In genomic region chr9:95008151-95008771, GRCh38 we compare ENCODE assay signal across 10 cellular contexts.
A peak's percentile ranks its signal among the peaks of the same experiment; 100 is the strongest.
DNase-seq lines count a peak whose midpoint lies in the region; ATAC-seq, FAIRE-seq and TF ChIP-seq lines count a peak whose summit lies in the region.
"Had no signal": no experiment of that assay in that cellular context is flagged by ENCODE, and none has a peak within 500 bp of the region (broad histone marks: within the 10 kb centered on the region; RNA-seq: fewer than 3 reads in every experiment).

No MANE protein-coding gene starts in this region.

- H4K20me1 ChIP-seq in OCI-LY7 (ENCODE audit: insufficient read depth, low read length), result no peaks in the 10 kb centered on the region

- no peak for TF ChIP-seq POLR2A in H54 (IDR thresholded peaks at IDR 0.05; ENCODE audit: low read depth, low read length)

- CTCF ChIA-PET in WTC11 (lab: Charles Lee) (no interaction called here), OCI-LY7 (lab: Charles Lee; ENCODE audit: unreplicated experiment) (no interaction called here)

- no peaks in the 10 kb centered on the region for H3K79me2 ChIP-seq in OCI-LY7 (ENCODE audit: insufficient read depth, low read depth, low read length)

- no peak overlapping the region for H3K27ac Mint-ChIP-seq in WTC11
- no peak overlapping the region for H3K27ac Mint-ChIP-seq in endodermal cell
- H3K27ac Mint-ChIP-seq in stimulated activated naive CD8-positive, alpha-beta T cell treated with anti-CD3 and anti-CD28 coated beads, Interleukin-15, amount 100 ng/mL, for 72 hours, result no peak overlapping the region

- H3K4me2 ChIP-seq in OCI-LY7 (ENCODE audit: low read length), result no peak overlapping the region

- H3K9me3 Mint-ChIP-seq in WTC11 (no peaks in the 10 kb centered on the region), endodermal cell (no peaks in the 10 kb centered on the region)
- H3K9me3 Mint-ChIP-seq in stimulated activated naive CD8-positive, alpha-beta T cell treated with anti-CD3 and anti-CD28 coated beads, Interleukin-15, amount 100 ng/mL, for 72 hours, result no peaks in the 10 kb centered on the region

- peaks cover 10% of the 10 kb centered on the region for H3K4me1 Mint-ChIP-seq in WTC11
- H3K4me1 Mint-ChIP-seq in endodermal cell, result peaks cover 2% of the 10 kb centered on the region
- peaks cover 36% of the 10 kb centered on the region for H3K4me1 Mint-ChIP-seq in stimulated activated naive CD8-positive, alpha-beta T cell treated with anti-CD3 and anti-CD28 coated beads, Interleukin-15, amount 100 ng/mL, for 72 hours

- H3K36me3 Mint-ChIP-seq in WTC11 (no peaks in the 10 kb centered on the region), endodermal cell (ENCODE audit: low read depth) (peaks cover 7% of the 10 kb centered on the region)

- H3K36me3 ChIP-seq in skeletal muscle tissue (ENCODE audit: control insufficient read depth in 3 of 3, insufficient read depth in 3 of 3, low read length in 3 of 3), result peaks cover 0 to 13% (median 0%) of the 10 kb centered on the region in 3 donors
- no peaks in the 10 kb centered on the region for H3K36me3 ChIP-seq in endodermal cell (ENCODE audit: control insufficient read depth, insufficient read depth, low read length)
- no peaks in the 10 kb centered on the region for H3K36me3 ChIP-seq in OCI-LY7 (ENCODE audit: insufficient read depth, low read length)

- POLR2A ChIA-PET in WTC11 (lab: Charles Lee) (no interaction called here), OCI-LY7 (lab: Charles Lee) (no interaction called here)

- ATAC-seq in WTC11, result no peak
- ATAC-seq in stimulated activated naive CD8-positive, alpha-beta T cell treated with anti-CD3 and anti-CD28 coated beads, Interleukin-15, amount 100 ng/mL, for 72 hours, result no peak

- no TSS peak for BruUV-seq in OCI-LY7 (replicated peaks; lab: Mats Ljungman, UMichigan)

- H3K9me2 ChIP-seq in OCI-LY7 (ENCODE audit: insufficient read depth, low read length), result no peaks in the 10 kb centered on the region

- H3K4me3 ChIP-seq in skeletal muscle tissue (ENCODE audit: low read length in 3 of 3), result peak overlapping the region; percentile 58 to 83 (median 61)
- H3K4me3 ChIP-seq in endodermal cell (ENCODE audit: low read length), result no peak overlapping the region
- H3K4me3 ChIP-seq in OCI-LY7 (ENCODE audit: low read depth, low read length, poor library complexity, severe bottlenecking), result no peak overlapping the region

- WGBS in endodermal cell (ENCODE audit: insufficient coverage in 1 of 2, insufficient read length in 1 of 2), 2 experiments, result 80 to 86% methylated on average over 14 to 15 of the region's 15 CpGs

- peaks cover 30% of the 10 kb centered on the region for H3K27me3 Mint-ChIP-seq in WTC11 (ENCODE audit: low read depth)
- H3K27me3 Mint-ChIP-seq in endodermal cell (ENCODE audit: insufficient read depth), result peaks cover 32% of the 10 kb centered on the region
- peaks cover 26% of the 10 kb centered on the region for H3K27me3 Mint-ChIP-seq in stimulated activated naive CD8-positive, alpha-beta T cell treated with anti-CD3 and anti-CD28 coated beads, Interleukin-15, amount 100 ng/mL, for 72 hours

- H3K9ac ChIP-seq in skeletal muscle tissue (ENCODE audit: low read depth in 1 of 3, low read length in 3 of 3) (peak overlapping the region; percentile 93 to 99 (median 98)), endodermal cell (ENCODE audit: extremely low read depth, low read length, poor library complexity, severe bottlenecking) (no peak overlapping the region)

- DNase-seq in H54 (ENCODE audit: insufficient read length, low spot score) (no peak), WTC11 (ENCODE audit: low spot score) (no peak), iris pigment epithelial cell (ENCODE audit: low read depth) (peak; percentile 28), HK-2 (ENCODE audit: unreplicated experiment) (no peak), endodermal cell (no peak), OCI-LY7 (ENCODE audit: low spot score) (no peak)
- no peak for DNase-seq in stimulated activated naive CD8-positive, alpha-beta T cell treated with anti-CD3 and anti-CD28 coated beads, Interleukin-15, amount 100 ng/mL, for 72 hours
- DNase-seq: effector CD8-positive, alpha-beta T cell had no signal

- H3K4me3 Mint-ChIP-seq in WTC11, result no peak overlapping the region
- H3K4me3 Mint-ChIP-seq in endodermal cell, result no peak overlapping the region
- no peak overlapping the region for H3K4me3 Mint-ChIP-seq in stimulated activated naive CD8-positive, alpha-beta T cell treated with anti-CD3 and anti-CD28 coated beads, Interleukin-15, amount 100 ng/mL, for 72 hours

- H3K27ac ChIP-seq in skeletal muscle tissue (ENCODE audit: low read depth, low read length), result peak overlapping the region; percentile 98
- H3K27ac ChIP-seq in endodermal cell (ENCODE audit: low read depth, low read length), result no peak overlapping the region
- H3K27ac ChIP-seq in OCI-LY7 (ENCODE audit: low read depth, low read length, poor library complexity, severe bottlenecking), result no peak overlapping the region

- TF ChIP-seq CTCF in WTC11 (IDR thresholded peaks at IDR 0.05) (no peak), endodermal cell (conservative IDR thresholded peaks at IDR 0.05) (no peak), OCI-LY7 (conservative IDR thresholded peaks at IDR 0.05; ENCODE audit: low read length) (no peak)

- H3K4me1 ChIP-seq in skeletal muscle tissue (ENCODE audit: control insufficient read depth in 3 of 3, insufficient read depth in 3 of 3, low read length in 3 of 3) (peaks cover 19 to 38% (median 22%) of the 10 kb centered on the region in 3 donors), endodermal cell (ENCODE audit: control insufficient read depth, insufficient read depth, low read length) (no peaks in the 10 kb centered on the region), OCI-LY7 (ENCODE audit: insufficient read depth, low read length, poor library complexity, severe bottlenecking) (no peaks in the 10 kb centered on the region)

- intact Hi-C loops in OCI-LY7 (cut with micrococcal nuclease; ENCODE audit: unreplicated experiment), result no loop called here

- H3K9me3 ChIP-seq in skeletal muscle tissue (ENCODE audit: control insufficient read depth in 3 of 3, low read length in 3 of 3) (no peaks in the 10 kb centered on the region), endodermal cell (ENCODE audit: control insufficient read depth, low read length) (no peaks in the 10 kb centered on the region), OCI-LY7 (ENCODE audit: low read length) (no peaks in the 10 kb centered on the region)

- H2AFZ ChIP-seq in OCI-LY7 (ENCODE audit: low read length), result no peak overlapping the region

- H3K27me3 ChIP-seq in skeletal muscle tissue (ENCODE audit: control insufficient read depth in 3 of 3, insufficient read depth in 3 of 3, low read length in 3 of 3) (no peaks in the 10 kb centered on the region), endodermal cell (ENCODE audit: control insufficient read depth, insufficient read depth, low read length, poor library complexity, severe bottlenecking) (peaks cover 24% of the 10 kb centered on the region)

- peak; percentile 76 for FAIRE-seq in H54 (lab: Jason Lieb, UNC)
- FAIRE-seq: GM12892 had no signal

TF ChIP-seq in WTC11, 78 proteins besides CTCF, POLR2A, EP300 and RAD21:
- no peak for TF ChIP-seq ZNF317 (CRISPR knock-in tag; IDR thresholded peaks at IDR 0.05; ENCODE audit: borderline replicate concordance, low read depth)
- TF ChIP-seq CBFB (CRISPR knock-in tag; IDR thresholded peaks at IDR 0.05; ENCODE audit: low read depth), result no peak
- no peak for TF ChIP-seq PRDM15 (CRISPR knock-in tag; IDR thresholded peaks at IDR 0.05)
- TF ChIP-seq MLX (CRISPR knock-in tag; IDR thresholded peaks at IDR 0.05), result no peak
- no peak for TF ChIP-seq PRRX2 (CRISPR knock-in tag; IDR thresholded peaks at IDR 0.05)
- peak; percentile 60 for TF ChIP-seq GABPB1 (CRISPR knock-in tag; IDR thresholded peaks at IDR 0.05)

Comparison
In these comparisons a context has a peak if more than half of its experiments do, and no peak if none do; other contexts are left out.
1. H3K4me3 ChIP-seq: peak in skeletal muscle tissue (3 of 3); none in endodermal cell (single experiment) and OCI-LY7 (single experiment).